In the genomic region with DNA sequence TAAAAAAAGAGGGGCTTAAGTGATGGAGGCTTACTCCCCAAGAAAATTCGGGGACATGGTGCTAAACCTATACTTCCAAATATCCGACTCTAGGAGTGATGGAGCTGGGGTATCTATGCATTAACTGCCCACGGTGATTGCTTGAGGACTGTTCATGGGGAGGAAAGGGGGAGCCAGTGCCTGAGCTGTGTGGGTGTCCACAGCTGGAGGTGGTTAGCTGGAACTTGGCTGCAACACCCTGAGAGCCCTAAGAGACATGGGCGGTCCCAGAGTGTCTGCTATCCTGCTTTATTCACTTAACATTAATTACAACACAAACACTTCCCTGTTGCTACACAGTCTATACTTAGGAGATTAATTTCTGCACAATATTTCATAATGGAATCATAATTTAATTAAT, we compare ENCODE assay signal across 17 cellular contexts. TPM values are rescaled to one million over a fixed set of nuclear protein-coding genes. Genes with fewer than 3 reads are reported as not detected.
DNase-seq lines count a peak whose midpoint lies in the region; ATAC-seq and TF ChIP-seq lines count a peak whose summit lies in the region.
"Had no signal": no experiment of that assay in that cellular context is flagged by ENCODE, and none has a peak within 500 bp of the region (broad histone marks: within the 10 kb centered on the region; RNA-seq: fewer than 3 reads in every experiment).

No MANE protein-coding gene starts in this region.

- ATAC-seq in GM18861 (IDR thresholded peaks at IDR 0.05; ENCODE audit: unreplicated experiment), result no peak
- no peak for ATAC-seq in GM21723 (IDR thresholded peaks at IDR 0.05; ENCODE audit: unreplicated experiment)

- H3K36me3 ChIP-seq in HEK293 (ENCODE audit: control insufficient read depth in 2 of 2, insufficient read depth in 1 of 2, low read length in 2 of 2) (no peaks in the 10 kb centered on the region), mesenchymal stem cell (ENCODE audit: control insufficient read depth in 1 of 2, insufficient read depth in 2 of 2, low read depth in 1 of 2, low read length in 2 of 2) (no peaks in the 10 kb centered on the region), tibial nerve (no peaks in the 10 kb centered on the region)
- H3K36me3 ChIP-seq: BLaER1 treated with 17β-estradiol and CSF1 and Interleukin-3, amounts not matched to agents 10 nM and 100 nM had no signal

- no peak for TF ChIP-seq POLR2A in tibial nerve (IDR thresholded peaks at IDR 0.05)

- no peak overlapping the region for H2BK12ac ChIP-seq in mesenchymal stem cell (ENCODE audit: low read length in 2 of 2)

- H2BK120ac ChIP-seq in mesenchymal stem cell (ENCODE audit: low read depth, low read length), result no peak overlapping the region

- no peak overlapping the region for H3K9ac ChIP-seq in mesenchymal stem cell (ENCODE audit: low read length)
- H3K9ac ChIP-seq: BLaER1 treated with 17β-estradiol and CSF1 and Interleukin-3, amounts not matched to agents 10 nM and 100 nM had no signal

- H2BK5ac ChIP-seq in mesenchymal stem cell (ENCODE audit: low read depth, low read length, poor library complexity, severe bottlenecking), result no peak overlapping the region

- H3K18ac ChIP-seq in mesenchymal stem cell (ENCODE audit: low read depth in 1 of 2, low read length in 2 of 2), result no peak overlapping the region

- DNase-seq in CD1c-positive myeloid dendritic cell (ENCODE audit: extremely low spot score), result peak; percentile 67
- DNase-seq in mesenchymal stem cell, result no peak
- no peak for DNase-seq in tibial nerve (ENCODE audit: low spot score in 2 of 2)
- DNase-seq in posterior vena cava (ENCODE audit: low spot score), result no peak
- DNase-seq: CD4-positive, CD25-positive, alpha-beta regulatory T cell; CD8-positive, alpha-beta memory T cell; COR-L47; DMS 273 treated with DMSO at 0.1 percent for 48 hours; DMS53; DND-41; EL; H9; KG1 had no signal

- no peak overlapping the region for H3K4ac ChIP-seq in mesenchymal stem cell (ENCODE audit: low read depth in 1 of 2, low read length in 2 of 2)

- no peak for TF ChIP-seq EP300 in tibial nerve (IDR thresholded peaks at IDR 0.05)

- no peak overlapping the region for H2BK15ac ChIP-seq in mesenchymal stem cell (ENCODE audit: low read depth, poor library complexity, severe bottlenecking)

- CTCF ChIA-PET in HEK293 (lab: Yijun Ruan, JAX), result no interaction called here

- no peak for TF ChIP-seq CTCF in HEK293 (tag by site-specific recombination; IDR thresholded peaks at IDR 0.05)
- no peak for TF ChIP-seq CTCF in tibial nerve (IDR thresholded peaks at IDR 0.05)

- peak overlapping the region; percentile 50 for H4K91ac ChIP-seq in mesenchymal stem cell (ENCODE audit: low read length)

- no peak overlapping the region for H3K23ac ChIP-seq in mesenchymal stem cell (ENCODE audit: low read length in 2 of 2)

- no peak overlapping the region for H2AK5ac ChIP-seq in mesenchymal stem cell (ENCODE audit: low read length, severe bottlenecking)

- H3K14ac ChIP-seq in mesenchymal stem cell (ENCODE audit: low read length in 2 of 2), result peak overlapping the region in 1 of 2 experiments; percentile 47

- intact Hi-C loops in posterior vena cava (cut with DNase I), result no loop called here

- H3K27ac ChIP-seq in HEK293 (ENCODE audit: extremely low read depth, low read depth, low read length) (no peak overlapping the region), mesenchymal stem cell (ENCODE audit: low read length, poor library complexity, severe bottlenecking) (no peak overlapping the region), tibial nerve (no peak overlapping the region)
- H3K27ac ChIP-seq: BLaER1 treated with 17β-estradiol and CSF1 and Interleukin-3, amounts not matched to agents 10 nM and 100 nM had no signal

- H4K8ac ChIP-seq in mesenchymal stem cell (ENCODE audit: low read length), result no peak overlapping the region

- POLR2A ChIA-PET in HEK293 (lab: Yijun Ruan, JAX), result no interaction called here

- no peak overlapping the region for H2AFZ ChIP-seq in mesenchymal stem cell (ENCODE audit: low read depth, low read length)

- no peak overlapping the region for H3K4me2 ChIP-seq in mesenchymal stem cell (ENCODE audit: low read length, poor library complexity, severe bottlenecking)
- H3K4me2 ChIP-seq: BLaER1 treated with 17β-estradiol and CSF1 and Interleukin-3, amounts not matched to agents 10 nM and 100 nM had no signal

- H3K79me1 ChIP-seq in mesenchymal stem cell (replicated peaks; ENCODE audit: low read length, poor library complexity, severe bottlenecking), result no peaks in the 10 kb centered on the region

- no peak overlapping the region for H3K4me3 ChIP-seq in HEK293 (ENCODE audit: low read depth, low read length)
- H3K4me3 ChIP-seq in mesenchymal stem cell (ENCODE audit: insufficient read depth in 1 of 2, low read depth in 1 of 2, low read length in 2 of 2), result no peak overlapping the region
- no peak overlapping the region for H3K4me3 ChIP-seq in tibial nerve
- H3K4me3 ChIP-seq: BLaER1 treated with 17β-estradiol and CSF1 and Interleukin-3, amounts not matched to agents 10 nM and 100 nM had no signal

- H3K27me3 ChIP-seq in mesenchymal stem cell (ENCODE audit: control insufficient read depth in 1 of 2, insufficient read depth in 1 of 2, low read length in 2 of 2), result peaks cover 3 to 7% of the 10 kb centered on the region in 2 experiments
- H3K27me3 ChIP-seq in tibial nerve, result no peaks in the 10 kb centered on the region
- H3K27me3 ChIP-seq: BLaER1 treated with 17β-estradiol and CSF1 and Interleukin-3, amounts not matched to agents 10 nM and 100 nM had no signal

- 97% methylated on average over 3 of the region's 4 CpGs for WGBS in mesenchymal stem cell
- 75 to 83% methylated on average over 4 of the region's 4 CpGs for WGBS in tibial nerve, 2 donors

- H3K4me1 ChIP-seq in HEK293 (ENCODE audit: control insufficient read depth, insufficient read depth, low read length), result no peaks in the 10 kb centered on the region
- H3K4me1 ChIP-seq in mesenchymal stem cell (ENCODE audit: control insufficient read depth, insufficient read depth, low read depth, low read length), result no peaks in the 10 kb centered on the region
- H3K4me1 ChIP-seq in tibial nerve, result no peaks in the 10 kb centered on the region

- H3K9me3 ChIP-seq in HEK293 (ENCODE audit: control insufficient read depth, insufficient read depth, low read depth, low read length) (no peaks in the 10 kb centered on the region), mesenchymal stem cell (ENCODE audit: control insufficient read depth, low read length) (no peaks in the 10 kb centered on the region), tibial nerve (no peaks in the 10 kb centered on the region)
- H3K9me3 ChIP-seq: BLaER1 treated with 17β-estradiol and CSF1 and Interleukin-3, amounts not matched to agents 10 nM and 100 nM had no signal

TF ChIP-seq in HEK293, 187 proteins besides CTCF, POLR2A, EP300 and RAD21:
- TF ChIP-seq EGR2 (tag by site-specific recombination; IDR thresholded peaks at IDR 0.05; ENCODE audit: low read depth), result 0 out of 2 replicates have a peak, but pooled peaks have one; percentile 28
- peak; percentile 57 for TF ChIP-seq ZFHX2 (tag by site-specific recombination; conservative IDR thresholded peaks at IDR 0.05)
- no peak for TF ChIP-seq ZNF266 (tag by site-specific recombination; IDR thresholded peaks at IDR 0.05; ENCODE audit: low read depth)

RNA-seq across cellular contexts. Expression of gene POMP, which starts 28.1 kb away (rescaled TPM):
- polyA plus RNA-seq in mesenchymal stem cell (2013, experiment 1 of 2), result 172 TPM
- polyA plus RNA-seq in mesenchymal stem cell (2013, experiment 2 of 2), result 184 TPM
- total RNA-seq in tibial nerve, result 10 to 100 TPM; 37.5 to 60.3 (median 52.0) TPM
- 10 to 100 TPM; 58.9 to 65.9 TPM for total RNA-seq in posterior vena cava
